Comparison of ENCODE assay signal across 26 cellular contexts in genomic region chr5:56493751-56494150, GRCh38.
DNase-seq lines count a peak whose midpoint lies in the region; ATAC-seq, FAIRE-seq and TF ChIP-seq lines count a peak whose summit lies in the region.
"Had no signal": no experiment of that assay in that cellular context is flagged by ENCODE, and none has a peak within 500 bp of the region (broad histone marks: within the 10 kb centered on the region; RNA-seq: fewer than 3 reads in every experiment).

No MANE protein-coding gene starts in this region.

- TF ChIP-seq RAD21 in K562 (CRISPR knock-in tag; conservative IDR thresholded peaks at IDR 0.05 in 1 of 2, IDR thresholded peaks at IDR 0.05 in 1 of 2) = no peak

- TF ChIP-seq EP300 in K562 (IDR thresholded peaks at IDR 0.05; ENCODE audit: low read length) = no peak

- H3K36me3 Mint-ChIP-seq in stimulated activated memory B cell treated with anti-CD40 and anti-IgM and Interleukin-4, amounts not matched to agents 10 μg/mL and 1 μg/mL and 100 μg/mL, for 72 hours = no peaks in the 10 kb centered on the region
- H3K36me3 Mint-ChIP-seq: CD8-positive, alpha-beta T cell had no signal

- CTCF ChIA-PET in K562 (lab: Yijun Ruan, JAX; ENCODE audit: low intra/inter-chr PET ratio) = no interaction called here

- no peak for FAIRE-seq in K562 (lab: Jason Lieb, UNC)
- FAIRE-seq: A549, GM12891 had no signal

- no TSS peak for BruUV-seq in K562 (replicated peaks; lab: Mats Ljungman, UMichigan)

- H3K9ac ChIP-seq in K562 (ENCODE audit: insufficient read depth in 1 of 2, low read depth in 2 of 2, low read length in 2 of 2) = no peak overlapping the region
- H3K9ac ChIP-seq: GM23248, KMS-11 had no signal

- H3K27ac ChIP-seq in K562 (ENCODE audit: extremely low read depth, low read depth, low read length) = no peak overlapping the region
- peak overlapping the region; percentile 36 for H3K27ac ChIP-seq in mesodermal cell (ENCODE audit: low read depth, low read length, severe bottlenecking)
- H3K27ac ChIP-seq: A549, C4-2B, GM23248, KMS-11 had no signal

- WGBS in K562 (ENCODE audit: insufficient coverage, low coverage, missing lambda C conversion rate) = 63% methylated on average over 7 of the region's 7 CpGs
- WGBS in mesodermal cell (ENCODE audit: insufficient coverage in 2 of 2), 2 experiments = 89 to 94% methylated on average over 5 to 6 of the region's 7 CpGs

- no peaks in the 10 kb centered on the region for H3K9me1 ChIP-seq in K562 (ENCODE audit: control insufficient read depth, insufficient read depth, low read length)

- peak overlapping the region; percentile 77 for H3K27ac Mint-ChIP-seq in stimulated activated memory B cell treated with anti-CD40 and anti-IgM and Interleukin-4, amounts not matched to agents 10 μg/mL and 1 μg/mL and 100 μg/mL, for 72 hours
- H3K27ac Mint-ChIP-seq: CD8-positive, alpha-beta T cell had no signal

- intact Hi-C loops in K562 (cut with micrococcal nuclease) = loop anchor here (1.0 kb wide), 1 partner anchor 78 kb away; no protein-coding TSS in a partner anchor

- POLR2A ChIA-PET in K562 (lab: Yijun Ruan, JAX) = interaction anchor here (0.7 to 0.8 kb wide), 2 partner anchors 8 to 564 kb away, joined by 3 to 5 read pairs; no protein-coding TSS in a partner anchor

- H3K9me3 ChIP-seq in K562 (replicated peaks; ENCODE audit: control insufficient read depth, insufficient read depth, low read depth, low read length) (no peaks in the 10 kb centered on the region), mesodermal cell (ENCODE audit: control insufficient read depth, low read length) (no peaks in the 10 kb centered on the region)
- H3K9me3 ChIP-seq: A549 had no signal

- DNase-seq in DMS79 treated with DMSO at 0.1 percent for 48 hours (lab: John Stamatoyannopoulos, UW) (peak; percentile 28), K562 (ENCODE audit: extremely low read depth in 1 of 4, low spot score in 3 of 4) (peak in 1 of 4 experiments; percentile 9), hepatic stellate cell (ENCODE audit: low spot score) (no peak)
- DNase-seq: AML-193; Caco-2; CD8-positive, alpha-beta T cell; GF-D8; H9; MM.1S; NCI-H2029; NCI-H446 treated with DMSO at 0.1 percent for 48 hours; NCI-H526; NCI-H82; NK-92 treated with Interleukin-12 subunit alpha and Interleukin-12 subunit beta, amount 100 ng/mL, for 24 hours; Right ventricle myocardium superior; RPMI8226 had no signal

- H3K4me3 ChIP-seq in K562 = no peak overlapping the region
- H3K4me3 ChIP-seq in mesodermal cell (ENCODE audit: extremely low read depth, insufficient read depth, low read length, poor library complexity, severe bottlenecking) = no peak overlapping the region
- H3K4me3 ChIP-seq: A549, GM23248 had no signal

- in situ Hi-C loops in K562 (cut with MboI) = no loop called here

- no peaks in the 10 kb centered on the region for H3K27me3 Mint-ChIP-seq in stimulated activated memory B cell treated with anti-CD40 and anti-IgM and Interleukin-4, amounts not matched to agents 10 μg/mL and 1 μg/mL and 100 μg/mL, for 72 hours

- no peaks in the 10 kb centered on the region for H3K36me3 ChIP-seq in K562 (ENCODE audit: control insufficient read depth, insufficient read depth, low read length)
- H3K36me3 ChIP-seq in mesodermal cell (ENCODE audit: control insufficient read depth, insufficient read depth, low read length) = no peaks in the 10 kb centered on the region

- H3K79me2 ChIP-seq in K562 (ENCODE audit: control insufficient read depth, insufficient read depth, low read length) = no peaks in the 10 kb centered on the region

- TF ChIP-seq POLR2A in K562 (conservative IDR thresholded peaks at IDR 0.05) = no peak

- peaks cover 12 to 46% of the 10 kb centered on the region in 2 experiments for H3K4me1 ChIP-seq in K562 (replicated peaks in 1 of 2; ENCODE audit: control insufficient read depth in 2 of 2, insufficient read depth in 2 of 2, low read length in 2 of 2)
- H3K4me1 ChIP-seq in mesodermal cell (ENCODE audit: control insufficient read depth, insufficient read depth, low read length, poor library complexity, severe bottlenecking) = peaks cover 25% of the 10 kb centered on the region
- H3K4me1 ChIP-seq: A549 had no signal

- no peaks in the 10 kb centered on the region for H4K20me1 ChIP-seq in K562 (replicated peaks; ENCODE audit: control insufficient read depth, insufficient read depth, low read length)

- no peak overlapping the region for H3K4me3 Mint-ChIP-seq in stimulated activated memory B cell treated with anti-CD40 and anti-IgM and Interleukin-4, amounts not matched to agents 10 μg/mL and 1 μg/mL and 100 μg/mL, for 72 hours
- H3K4me3 Mint-ChIP-seq: CD8-positive, alpha-beta T cell; H9 had no signal

- H2AFZ ChIP-seq in K562 (ENCODE audit: low read depth, low read length) = peak overlapping the region; percentile 82; the same call in 1 of the 2 replicates

- H3K27me3 ChIP-seq in K562 (ENCODE audit: control insufficient read depth in 2 of 2, insufficient read depth in 2 of 2, low read length in 2 of 2) = no peaks in the 10 kb centered on the region

- no peaks in the 10 kb centered on the region for H3K9me3 Mint-ChIP-seq in stimulated activated memory B cell treated with anti-CD40 and anti-IgM and Interleukin-4, amounts not matched to agents 10 μg/mL and 1 μg/mL and 100 μg/mL, for 72 hours
- H3K9me3 Mint-ChIP-seq: CD8-positive, alpha-beta T cell had no signal

- H3K4me1 Mint-ChIP-seq in stimulated activated memory B cell treated with anti-CD40 and anti-IgM and Interleukin-4, amounts not matched to agents 10 μg/mL and 1 μg/mL and 100 μg/mL, for 72 hours = peaks cover 21% of the 10 kb centered on the region

- no peak for TF ChIP-seq CTCF in K562 (IDR thresholded peaks at IDR 0.05 in 2 of 3, conservative IDR thresholded peaks at IDR 0.05 in 1 of 3; ENCODE audit: insufficient read depth in 2 of 3, low read depth in 1 of 3, low read length in 3 of 3)

- no peak overlapping the region for H3K4me2 ChIP-seq in K562 (ENCODE audit: insufficient read depth, low read length)
- H3K4me2 ChIP-seq: A549, KMS-11 had no signal

- peak; percentile 32; the same call in 1 of the 3 replicates for ATAC-seq in K562
- ATAC-seq in stimulated activated memory B cell treated with anti-CD40 and anti-IgM and Interleukin-4, amounts not matched to agents 10 μg/mL and 1 μg/mL and 100 μg/mL, for 72 hours = no peak
- no peak for ATAC-seq in HG02610 (IDR thresholded peaks at IDR 0.05; ENCODE audit: unreplicated experiment)
- ATAC-seq in HG02759 (IDR thresholded peaks at IDR 0.05; ENCODE audit: unreplicated experiment) = no peak
- no peak for ATAC-seq in GM21381 (IDR thresholded peaks at IDR 0.05; ENCODE audit: unreplicated experiment)
- ATAC-seq: A549; CD8-positive, alpha-beta T cell had no signal

TF ChIP-seq in K562, 482 proteins besides CTCF, POLR2A, EP300 and RAD21:
- TF ChIP-seq KDM2B (CRISPR knock-in tag; IDR thresholded peaks at IDR 0.05) (no peak), ZNF395 (CRISPR knock-in tag; IDR thresholded peaks at IDR 0.05) (peak; percentile 59; the same call in 1 of the 2 replicates)
